ENCODE assay signal across 2 cellular contexts in the genomic region with DNA sequence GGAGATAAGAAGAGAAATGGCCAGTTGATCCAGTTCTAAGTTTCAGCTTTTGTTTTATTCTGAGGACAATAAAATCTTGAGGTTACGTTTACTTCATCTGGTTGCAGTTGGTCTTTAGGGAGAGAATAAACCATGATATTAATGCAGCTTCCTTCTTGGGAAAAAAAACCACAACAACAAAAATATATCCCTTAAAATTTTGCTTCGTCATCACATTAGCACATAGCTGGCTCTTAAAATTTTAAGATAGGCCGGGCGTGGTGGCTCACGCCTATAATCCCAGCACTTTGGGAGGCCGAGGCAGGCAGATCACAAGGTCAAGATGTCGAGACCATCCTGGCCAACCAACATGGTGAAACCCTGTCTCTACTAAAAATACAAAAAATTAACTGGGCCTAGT.
TF ChIP-seq lines count a peak whose summit lies in the region.

No MANE protein-coding gene starts in this region.

TF ChIP-seq in HepG2, 621 proteins besides CTCF, POLR2A, EP300 and RAD21:
- TF ChIP-seq, protein P1, sequence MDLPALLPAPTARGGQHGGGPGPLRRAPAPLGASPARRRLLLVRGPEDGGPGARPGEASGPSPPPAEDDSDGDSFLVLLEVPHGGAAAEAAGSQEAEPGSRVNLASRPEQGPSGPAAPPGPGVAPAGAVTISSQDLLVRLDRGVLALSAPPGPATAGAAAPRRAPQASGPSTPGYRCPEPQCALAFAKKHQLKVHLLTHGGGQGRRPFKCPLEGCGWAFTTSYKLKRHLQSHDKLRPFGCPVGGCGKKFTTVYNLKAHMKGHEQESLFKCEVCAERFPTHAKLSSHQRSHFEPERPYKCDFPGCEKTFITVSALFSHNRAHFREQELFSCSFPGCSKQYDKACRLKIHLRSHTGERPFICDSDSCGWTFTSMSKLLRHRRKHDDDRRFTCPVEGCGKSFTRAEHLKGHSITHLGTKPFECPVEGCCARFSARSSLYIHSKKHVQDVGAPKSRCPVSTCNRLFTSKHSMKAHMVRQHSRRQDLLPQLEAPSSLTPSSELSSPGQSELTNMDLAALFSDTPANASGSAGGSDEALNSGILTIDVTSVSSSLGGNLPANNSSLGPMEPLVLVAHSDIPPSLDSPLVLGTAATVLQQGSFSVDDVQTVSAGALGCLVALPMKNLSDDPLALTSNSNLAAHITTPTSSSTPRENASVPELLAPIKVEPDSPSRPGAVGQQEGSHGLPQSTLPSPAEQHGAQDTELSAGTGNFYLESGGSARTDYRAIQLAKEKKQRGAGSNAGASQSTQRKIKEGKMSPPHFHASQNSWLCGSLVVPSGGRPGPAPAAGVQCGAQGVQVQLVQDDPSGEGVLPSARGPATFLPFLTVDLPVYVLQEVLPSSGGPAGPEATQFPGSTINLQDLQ (CRISPR knock-in tag; IDR thresholded peaks at IDR 0.05) = no peak
- TF ChIP-seq MAFF (IDR thresholded peaks at IDR 0.05; ENCODE audit: low read depth, low read length) (peak; percentile 84), MAFK (conservative IDR thresholded peaks at IDR 0.05 in 1 of 2, IDR thresholded peaks at IDR 0.05 in 1 of 2; ENCODE audit: low read length in 2 of 2) (peak; percentile 81 to 88), MIER3 (CRISPR knock-in tag; IDR thresholded peaks at IDR 0.05; ENCODE audit: borderline replicate concordance) (no peak), ZNF446 (CRISPR knock-in tag; IDR thresholded peaks at IDR 0.05) (no peak)

TF ChIP-seq in WTC11, 78 proteins besides CTCF, POLR2A, EP300 and RAD21 (continued from another document):
- TF ChIP-seq, protein P2, sequence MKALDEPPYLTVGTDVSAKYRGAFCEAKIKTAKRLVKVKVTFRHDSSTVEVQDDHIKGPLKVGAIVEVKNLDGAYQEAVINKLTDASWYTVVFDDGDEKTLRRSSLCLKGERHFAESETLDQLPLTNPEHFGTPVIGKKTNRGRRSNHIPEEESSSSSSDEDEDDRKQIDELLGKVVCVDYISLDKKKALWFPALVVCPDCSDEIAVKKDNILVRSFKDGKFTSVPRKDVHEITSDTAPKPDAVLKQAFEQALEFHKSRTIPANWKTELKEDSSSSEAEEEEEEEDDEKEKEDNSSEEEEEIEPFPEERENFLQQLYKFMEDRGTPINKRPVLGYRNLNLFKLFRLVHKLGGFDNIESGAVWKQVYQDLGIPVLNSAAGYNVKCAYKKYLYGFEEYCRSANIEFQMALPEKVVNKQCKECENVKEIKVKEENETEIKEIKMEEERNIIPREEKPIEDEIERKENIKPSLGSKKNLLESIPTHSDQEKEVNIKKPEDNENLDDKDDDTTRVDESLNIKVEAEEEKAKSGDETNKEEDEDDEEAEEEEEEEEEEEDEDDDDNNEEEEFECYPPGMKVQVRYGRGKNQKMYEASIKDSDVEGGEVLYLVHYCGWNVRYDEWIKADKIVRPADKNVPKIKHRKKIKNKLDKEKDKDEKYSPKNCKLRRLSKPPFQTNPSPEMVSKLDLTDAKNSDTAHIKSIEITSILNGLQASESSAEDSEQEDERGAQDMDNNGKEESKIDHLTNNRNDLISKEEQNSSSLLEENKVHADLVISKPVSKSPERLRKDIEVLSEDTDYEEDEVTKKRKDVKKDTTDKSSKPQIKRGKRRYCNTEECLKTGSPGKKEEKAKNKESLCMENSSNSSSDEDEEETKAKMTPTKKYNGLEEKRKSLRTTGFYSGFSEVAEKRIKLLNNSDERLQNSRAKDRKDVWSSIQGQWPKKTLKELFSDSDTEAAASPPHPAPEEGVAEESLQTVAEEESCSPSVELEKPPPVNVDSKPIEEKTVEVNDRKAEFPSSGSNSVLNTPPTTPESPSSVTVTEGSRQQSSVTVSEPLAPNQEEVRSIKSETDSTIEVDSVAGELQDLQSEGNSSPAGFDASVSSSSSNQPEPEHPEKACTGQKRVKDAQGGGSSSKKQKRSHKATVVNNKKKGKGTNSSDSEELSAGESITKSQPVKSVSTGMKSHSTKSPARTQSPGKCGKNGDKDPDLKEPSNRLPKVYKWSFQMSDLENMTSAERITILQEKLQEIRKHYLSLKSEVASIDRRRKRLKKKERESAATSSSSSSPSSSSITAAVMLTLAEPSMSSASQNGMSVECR (CRISPR knock-in tag; IDR thresholded peaks at IDR 0.05; ENCODE audit: borderline replicate concordance) = no peak
- TF ChIP-seq, protein P3, sequence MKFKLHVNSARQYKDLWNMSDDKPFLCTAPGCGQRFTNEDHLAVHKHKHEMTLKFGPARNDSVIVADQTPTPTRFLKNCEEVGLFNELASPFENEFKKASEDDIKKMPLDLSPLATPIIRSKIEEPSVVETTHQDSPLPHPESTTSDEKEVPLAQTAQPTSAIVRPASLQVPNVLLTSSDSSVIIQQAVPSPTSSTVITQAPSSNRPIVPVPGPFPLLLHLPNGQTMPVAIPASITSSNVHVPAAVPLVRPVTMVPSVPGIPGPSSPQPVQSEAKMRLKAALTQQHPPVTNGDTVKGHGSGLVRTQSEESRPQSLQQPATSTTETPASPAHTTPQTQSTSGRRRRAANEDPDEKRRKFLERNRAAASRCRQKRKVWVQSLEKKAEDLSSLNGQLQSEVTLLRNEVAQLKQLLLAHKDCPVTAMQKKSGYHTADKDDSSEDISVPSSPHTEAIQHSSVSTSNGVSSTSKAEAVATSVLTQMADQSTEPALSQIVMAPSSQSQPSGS (CRISPR knock-in tag; IDR thresholded peaks at IDR 0.05; ENCODE audit: borderline replicate concordance, low read depth) = no peak
- TF ChIP-seq ZNF423 (CRISPR knock-in tag; IDR thresholded peaks at IDR 0.05) (no peak), CREB1 (CRISPR knock-in tag; IDR thresholded peaks at IDR 0.05) (no peak), SMAD4 (CRISPR knock-in tag; IDR thresholded peaks at IDR 0.05) (no peak), GTF2I (CRISPR knock-in tag; conservative IDR thresholded peaks at IDR 0.05) (no peak)
- TF ChIP-seq, protein P4, sequence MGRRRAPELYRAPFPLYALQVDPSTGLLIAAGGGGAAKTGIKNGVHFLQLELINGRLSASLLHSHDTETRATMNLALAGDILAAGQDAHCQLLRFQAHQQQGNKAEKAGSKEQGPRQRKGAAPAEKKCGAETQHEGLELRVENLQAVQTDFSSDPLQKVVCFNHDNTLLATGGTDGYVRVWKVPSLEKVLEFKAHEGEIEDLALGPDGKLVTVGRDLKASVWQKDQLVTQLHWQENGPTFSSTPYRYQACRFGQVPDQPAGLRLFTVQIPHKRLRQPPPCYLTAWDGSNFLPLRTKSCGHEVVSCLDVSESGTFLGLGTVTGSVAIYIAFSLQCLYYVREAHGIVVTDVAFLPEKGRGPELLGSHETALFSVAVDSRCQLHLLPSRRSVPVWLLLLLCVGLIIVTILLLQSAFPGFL (CRISPR knock-in tag; IDR thresholded peaks at IDR 0.05; ENCODE audit: borderline replicate concordance) = no peak
